ENCODE assay signal across 15 cellular contexts in genomic region chr1:67689267-67690017, GRCh38. TPM values are rescaled to one million over a fixed set of nuclear protein-coding genes. Genes with fewer than 3 reads are reported as not detected.
DNase-seq lines count a peak whose midpoint lies in the region; ATAC-seq and TF ChIP-seq lines count a peak whose summit lies in the region.
"Had no signal": no experiment of that assay in that cellular context is flagged by ENCODE, and none has a peak within 500 bp of the region (broad histone marks: within the 10 kb centered on the region; RNA-seq: fewer than 3 reads in every experiment).

No MANE protein-coding gene starts in this region.

- peaks cover 56% of the 10 kb centered on the region for H3K36me3 ChIP-seq in OCI-LY1 (ENCODE audit: insufficient read depth, low read length)

- H3K9ac ChIP-seq in OCI-LY1 (ENCODE audit: low read length), result no peak overlapping the region; the same call in 1 of the 2 replicates

- no peaks in the 10 kb centered on the region for H3K9me3 Mint-ChIP-seq in CD4-positive, alpha-beta T cell
- H3K9me3 Mint-ChIP-seq in chondrocyte (ENCODE audit: low read depth), result no peaks in the 10 kb centered on the region
- H3K9me3 Mint-ChIP-seq in mesothelial cell of epicardium, result no peaks in the 10 kb centered on the region
- H3K9me3 Mint-ChIP-seq: IgD-negative memory B cell, WTC11 had no signal

- H3K4me1 Mint-ChIP-seq in CD4-positive, alpha-beta T cell (ENCODE audit: low read depth), result peaks cover 16% of the 10 kb centered on the region
- H3K4me1 Mint-ChIP-seq in chondrocyte (ENCODE audit: low read depth) (peaks cover 26% of the 10 kb centered on the region), mesothelial cell of epicardium (peaks cover 31% of the 10 kb centered on the region)

- peaks cover 23% of the 10 kb centered on the region for H3K79me2 ChIP-seq in OCI-LY1 (ENCODE audit: insufficient read depth, low read length)

- no peaks in the 10 kb centered on the region for H3K27me3 Mint-ChIP-seq in CD4-positive, alpha-beta T cell
- H3K27me3 Mint-ChIP-seq in chondrocyte (ENCODE audit: low read depth), result no peaks in the 10 kb centered on the region
- H3K27me3 Mint-ChIP-seq in mesothelial cell of epicardium (ENCODE audit: low read depth), result no peaks in the 10 kb centered on the region
- H3K27me3 Mint-ChIP-seq: B cell, IgD-negative memory B cell had no signal

- no peak for TF ChIP-seq CTCF in CD4-positive, alpha-beta T cell (IDR thresholded peaks at IDR 0.05)
- TF ChIP-seq CTCF in OCI-LY1 (IDR thresholded peaks at IDR 0.05; ENCODE audit: low read length) (no peak), chondrocyte (IDR thresholded peaks at IDR 0.05) (no peak), mesothelial cell of epicardium (IDR thresholded peaks at IDR 0.05; ENCODE audit: unreplicated experiment) (no peak)

- CTCF ChIA-PET in CD4-positive, alpha-beta T cell (lab: Charles Lee), result no interaction called here

- no peak overlapping the region for H3K27ac Mint-ChIP-seq in CD4-positive, alpha-beta T cell
- H3K27ac Mint-ChIP-seq in chondrocyte (ENCODE audit: unreplicated experiment), result peak overlapping the region; percentile 80
- H3K27ac Mint-ChIP-seq in mesothelial cell of epicardium, result peak overlapping the region; percentile 78
- H3K27ac Mint-ChIP-seq: B cell, IgD-negative memory B cell had no signal

- no peaks in the 10 kb centered on the region for H3K9me3 ChIP-seq in CD4-positive, alpha-beta T cell (ENCODE audit: control insufficient read depth, low read length)
- H3K9me3 ChIP-seq in OCI-LY1 (ENCODE audit: low read length), result no peaks in the 10 kb centered on the region
- H3K9me3 ChIP-seq: esophagus muscularis mucosa had no signal

- H3K27me3 ChIP-seq in CD4-positive, alpha-beta T cell (ENCODE audit: control insufficient read depth, insufficient read depth, low read length), result no peaks in the 10 kb centered on the region
- H3K27me3 ChIP-seq in OCI-LY1 (ENCODE audit: insufficient read depth, low read length), result no peaks in the 10 kb centered on the region
- H3K27me3 ChIP-seq: esophagus muscularis mucosa had no signal

- POLR2A ChIA-PET in CD4-positive, alpha-beta T cell (lab: Charles Lee), result no interaction called here

- H3K4me3 Mint-ChIP-seq in CD4-positive, alpha-beta T cell, result peak overlapping the region; percentile 26
- no peak overlapping the region for H3K4me3 Mint-ChIP-seq in chondrocyte (ENCODE audit: unreplicated experiment)
- H3K4me3 Mint-ChIP-seq in mesothelial cell of epicardium, result no peak overlapping the region
- H3K4me3 Mint-ChIP-seq: B cell, WTC11 had no signal

- no peaks in the 10 kb centered on the region for H4K20me1 ChIP-seq in OCI-LY1 (ENCODE audit: insufficient read depth, low read length)

- peak overlapping the region; percentile 30; the same call in 1 of the 2 replicates for H3K4me2 ChIP-seq in OCI-LY1 (ENCODE audit: low read length)

- no peak overlapping the region for H3K4me3 ChIP-seq in OCI-LY1 (ENCODE audit: low read depth, low read length, poor library complexity, severe bottlenecking)
- H3K4me3 ChIP-seq: esophagus muscularis mucosa had no signal

- peaks cover 26% of the 10 kb centered on the region for H3F3A ChIP-seq in OCI-LY1 (ENCODE audit: insufficient read depth, low read length)

- no peak overlapping the region for H2AFZ ChIP-seq in OCI-LY1 (ENCODE audit: low read length)

- no peak overlapping the region for H3K27ac ChIP-seq in CD4-positive, alpha-beta T cell (ENCODE audit: low read depth, low read length)
- H3K27ac ChIP-seq in OCI-LY1 (ENCODE audit: low read depth, low read length, poor library complexity, severe bottlenecking), result peak overlapping the region; percentile 82
- H3K27ac ChIP-seq: esophagus muscularis mucosa had no signal

- no peaks in the 10 kb centered on the region for H3K9me2 ChIP-seq in OCI-LY1 (ENCODE audit: low read depth, low read length)

- intact Hi-C loops in CD4-positive, alpha-beta T cell (cut with DNase I, micrococcal nuclease), result loop anchor here (2.0 to 10.0 kb wide), 4 partner anchors 15 to 1345 kb away; partner anchors contain the start of gene SERBP1 (in 1 of the 2)

- no peak for DNase-seq in CD4-positive, alpha-beta T cell
- DNase-seq in chondrocyte (ENCODE audit: low spot score) (no peak), mesothelial cell of epicardium (ENCODE audit: low spot score in 2 of 2, unreplicated experiment in 2 of 2) (no peak), OCI-M1 (lab: John Stamatoyannopoulos, UW) (no peak), activated gamma-delta T cell treated with Interleukin-2 at 50 U/mL for 16 hours (no peak), DMS153 treated with DMSO at 0.1 percent for 48 hours (lab: John Stamatoyannopoulos, UW; ENCODE audit: unreplicated experiment) (no peak)
- DNase-seq: activated T-cell treated with anti-CD3 and anti-CD28 coated beads for 4 hours, NCI-H1694, NCI-H748 treated with DMSO at 0.1 percent for 48 hours had no signal

- H3K36me3 Mint-ChIP-seq in CD4-positive, alpha-beta T cell (ENCODE audit: low read depth), result peaks cover 16% of the 10 kb centered on the region
- H3K36me3 Mint-ChIP-seq in chondrocyte (ENCODE audit: low read depth), result peaks cover 19% of the 10 kb centered on the region
- peaks cover 16% of the 10 kb centered on the region for H3K36me3 Mint-ChIP-seq in mesothelial cell of epicardium

- no peak for ATAC-seq in CD4-positive, alpha-beta T cell (ENCODE audit: poor library complexity)
- no peak for ATAC-seq in esophagus mucosa
- ATAC-seq: WTC11 had no signal

- H3K4me1 ChIP-seq in OCI-LY1 (ENCODE audit: insufficient read depth, low read length, severe bottlenecking), result peaks cover 37% of the 10 kb centered on the region

RNA-seq across cellular contexts. Expression of gene GADD45A, which starts 4.4 kb away (rescaled TPM):
- total RNA-seq in CD4-positive, alpha-beta T cell, result 100 to 1,000 TPM; 136 to 140 TPM
- total RNA-seq in chondrocyte (49.1 to 92.3 TPM (median 89.4 TPM) in 3 replicates), mesothelial cell of epicardium (74.2 to 80.2 TPM (median 77.7 TPM) in 3 replicates), esophagus mucosa (34.5 TPM)
